Comparison of ENCODE assay signal across 7 cellular contexts in genomic region chr14:94025720-94026119, GRCh38. TPM values are rescaled to one million over a fixed set of nuclear protein-coding genes. Genes with fewer than 3 reads are reported as not detected.
DNase-seq lines count a peak whose midpoint lies in the region; ATAC-seq and TF ChIP-seq lines count a peak whose summit lies in the region.
"Had no signal": no experiment of that assay in that cellular context is flagged by ENCODE, and none has a peak within 500 bp of the region (broad histone marks: within the 10 kb centered on the region; RNA-seq: fewer than 3 reads in every experiment).

No MANE protein-coding gene starts in this region.

- DNase-seq in left ventricle myocardium inferior (no peak), Right ventricle myocardium superior (no peak), foreskin fibroblast (no peak), upper lobe of left lung (no peak), head of caudate nucleus (no peak)
- no peak for DNase-seq in activated CD8-positive, alpha-beta memory T cell treated with anti-CD3 and anti-CD28 coated beads for 24 hours

- peaks cover 7% of the 10 kb centered on the region for H3K4me1 ChIP-seq in left ventricle myocardium inferior
- H3K4me1 ChIP-seq in upper lobe of left lung, result peaks cover 7 to 27% (median 17%) of the 10 kb centered on the region in 4 donors

- no peaks in the 10 kb centered on the region for H3K27me3 ChIP-seq in left ventricle myocardium inferior (ENCODE audit: low read depth)
- no peaks in the 10 kb centered on the region for H3K27me3 ChIP-seq in upper lobe of left lung

- H3K4me3 ChIP-seq in left ventricle myocardium inferior (peak overlapping the region; percentile 82), foreskin fibroblast (ENCODE audit: low read depth in 1 of 2, low read length in 2 of 2) (peak overlapping the region; percentile 33 to 46), upper lobe of left lung (peak overlapping the region in 3 of 4 donors; percentile 69 to 81 (median 70))

- TF ChIP-seq EP300 in upper lobe of left lung (IDR thresholded peaks at IDR 0.05), result no peak

- intact Hi-C loops in left ventricle myocardium inferior (cut with micrococcal nuclease), result no loop called here
- intact Hi-C loops in Right ventricle myocardium superior (cut with DNase I), result no loop called here
- intact Hi-C loops in head of caudate nucleus (cut with DNase I), result no loop called here

- no peaks in the 10 kb centered on the region for H3K9me3 ChIP-seq in left ventricle myocardium inferior (replicated peaks)
- H3K9me3 ChIP-seq in upper lobe of left lung, result no peaks in the 10 kb centered on the region

- H3K27ac ChIP-seq in left ventricle myocardium inferior (replicated peaks), result no peak overlapping the region
- no peak overlapping the region for H3K27ac ChIP-seq in upper lobe of left lung

- ATAC-seq in Right ventricle myocardium superior (ENCODE audit: poor library complexity) (no peak), upper lobe of left lung (ENCODE audit: low FRiP score in 2 of 2) (no peak)

- 54 to 59% methylated on average over 6 of the region's 6 CpGs for WGBS in upper lobe of left lung, 2 donors

- no peak for TF ChIP-seq POLR2A in upper lobe of left lung (IDR thresholded peaks at IDR 0.05)

- no peaks in the 10 kb centered on the region for H3K36me3 ChIP-seq in left ventricle myocardium inferior
- H3K36me3 ChIP-seq in upper lobe of left lung, result no peaks in the 10 kb centered on the region

- TF ChIP-seq CTCF in left ventricle myocardium inferior (IDR thresholded peaks at IDR 0.05; ENCODE audit: borderline replicate concordance), result no peak
- TF ChIP-seq CTCF in foreskin fibroblast (IDR thresholded peaks at IDR 0.05; ENCODE audit: low read depth, low read length), result no peak
- no peak for TF ChIP-seq CTCF in upper lobe of left lung (IDR thresholded peaks at IDR 0.05)

RNA-seq across cellular contexts. Expression of gene OTUB2, which starts 0.4 kb away (rescaled TPM):
- total RNA-seq in left ventricle myocardium inferior (0.27 TPM), Right ventricle myocardium superior (0.56 TPM), upper lobe of left lung (1 to 10 TPM in 4 of 6 donors, under 1 TPM in 2; 0.22 to 1.8 (median 1.1) TPM)

RNA-seq across cellular contexts. Expression of gene CCDC197, which starts 28.6 kb away (rescaled TPM):
- 1.2 TPM for total RNA-seq in left ventricle myocardium inferior
- 1.3 TPM for total RNA-seq in Right ventricle myocardium superior
- not detected for total RNA-seq in upper lobe of left lung
- total RNA-seq: urinary bladder had no signal

RNA-seq across cellular contexts. Expression of gene ASB2, which starts 49.4 kb away (rescaled TPM):
- 251 TPM for total RNA-seq in left ventricle myocardium inferior
- 297 TPM for total RNA-seq in Right ventricle myocardium superior
- total RNA-seq in upper lobe of left lung, result 1 to 10 TPM in 3 of 6 donors, under 1 TPM in 2, not detected in 1; 0.76 to 2.2 (median 1.9) TPM

RNA-seq across cellular contexts. Expression of gene DDX24, which starts 55.3 kb away (rescaled TPM):
- total RNA-seq in left ventricle myocardium inferior (208 TPM), Right ventricle myocardium superior (181 TPM), upper lobe of left lung (100 to 1,000 TPM; 124 to 189 (median 154) TPM)

RNA-seq across cellular contexts. Expression of gene IFI27L1, which starts 55.4 kb away (rescaled TPM):
- total RNA-seq in left ventricle myocardium inferior (8.9 TPM), Right ventricle myocardium superior (11.6 TPM), upper lobe of left lung (10 to 100 TPM in 4 of 6 donors, 1 to 10 TPM in 2; 8.0 to 19.8 (median 15.2) TPM)

Comparison
In these comparisons a context has a peak if more than half of its experiments do, and no peak if none do; other contexts are left out.
1. RNA of gene ASB2, which starts 49.4 kb away (total RNA-seq): 297 TPM in Right ventricle myocardium superior (single experiment) and 251 TPM in left ventricle myocardium inferior (single experiment); 0.76 to 2.2 TPM in upper lobe of left lung; every median in the first group is over 10 times any median in the second.
2. Peak in every context shown above with its lines, with median percentiles within 50 percentile points of each other: H3K4me3 ChIP-seq.